ENCODE assay signal across 2 cellular contexts in genomic region chr5:25405850-25406249, GRCh38.
TF ChIP-seq lines count a peak whose summit lies in the region.

No MANE protein-coding gene starts in this region.

TF ChIP-seq in GM23338, 12 proteins besides CTCF, POLR2A, EP300 and RAD21:
- TF ChIP-seq EZH2phosphoT487 (IDR thresholded peaks at IDR 0.05; ENCODE audit: unreplicated experiment) (no peak), JUNB (IDR thresholded peaks at IDR 0.05; ENCODE audit: unreplicated experiment) (no peak), EZH2 (IDR thresholded peaks at IDR 0.05; ENCODE audit: low read depth, unreplicated experiment) (no peak), STAT1 (IDR thresholded peaks at IDR 0.05; ENCODE audit: unreplicated experiment) (no peak), ZNF331 (CRISPR knock-in tag; IDR thresholded peaks at IDR 0.05; ENCODE audit: low read depth) (no peak), ETS1 (IDR thresholded peaks at IDR 0.05) (no peak), POLR2AphosphoS5 (IDR thresholded peaks at IDR 0.05; ENCODE audit: low read depth) (no peak)
TF ChIP-seq in GM23338: peak in this region for 0.

TF ChIP-seq in H1, 55 proteins besides CTCF, POLR2A, EP300 and RAD21:
- TF ChIP-seq PHF8 (conservative IDR thresholded peaks at IDR 0.05; ENCODE audit: low read depth, low read length) (no peak), FOSL1 (IDR thresholded peaks at IDR 0.05; ENCODE audit: insufficient read depth, low read depth, low read length) (no peak), CHD1 (IDR thresholded peaks at IDR 0.05; ENCODE audit: low read depth, low read length) (no peak), EZH2 (IDR thresholded peaks at IDR 0.05; ENCODE audit: low read depth, low read length, severe bottlenecking) (no peak), RXRA (IDR thresholded peaks at IDR 0.05; ENCODE audit: insufficient read depth, low read depth, low read length) (no peak)
